In the genomic region with DNA sequence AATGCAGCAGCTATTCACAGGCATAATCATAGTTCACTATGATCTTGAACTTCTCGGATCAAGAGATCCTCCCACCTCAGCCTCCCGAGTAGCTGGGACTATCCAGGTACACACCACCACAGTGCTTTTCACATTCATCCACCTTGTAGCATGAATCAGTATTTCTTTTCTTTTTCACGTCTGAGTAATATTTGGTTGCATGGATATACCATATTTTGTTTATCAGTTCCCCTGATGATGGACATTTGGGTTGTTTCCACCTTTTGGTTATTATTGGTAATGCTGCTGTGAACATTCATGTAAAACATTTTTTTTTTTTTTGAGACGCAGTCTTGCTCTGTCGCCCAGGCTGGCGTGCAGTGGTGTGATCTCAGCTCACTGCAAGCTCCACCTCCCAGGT, we compare ENCODE assay signal across 3 cellular contexts.
A peak's percentile ranks its signal among the peaks of the same experiment; 100 is the strongest.
TF ChIP-seq lines count a peak whose summit lies in the region.

No MANE protein-coding gene starts in this region.

TF ChIP-seq in SK-N-SH treated with all-trans-retinoic acid at 6 μM for 48 hours, 23 proteins besides CTCF, POLR2A, EP300 and RAD21 (continued from another document):
- TF ChIP-seq ESRRG (CRISPR knock-in tag; IDR thresholded peaks at IDR 0.05) (no peak), ARNTL (CRISPR knock-in tag; IDR thresholded peaks at IDR 0.05; ENCODE audit: borderline replicate concordance, low read depth) (no peak)

TF ChIP-seq in SK-N-SH, 30 proteins besides CTCF, POLR2A, EP300 and RAD21:
- TF ChIP-seq REST (IDR thresholded peaks at IDR 0.05; ENCODE audit: low read depth, low read length): no peak
- TF ChIP-seq SMC3 (IDR thresholded peaks at IDR 0.05; ENCODE audit: low read depth, low read length): no peak
- no peak for TF ChIP-seq MAX (IDR thresholded peaks at IDR 0.05; ENCODE audit: low read depth)
- no peak for TF ChIP-seq SIN3A (IDR thresholded peaks at IDR 0.05; ENCODE audit: borderline replicate concordance, low read depth, low read length)
- TF ChIP-seq FOSL2 (IDR thresholded peaks at IDR 0.05; ENCODE audit: borderline replicate concordance, low read depth): no peak
- TF ChIP-seq IRF3 (IDR thresholded peaks at IDR 0.05; ENCODE audit: low read depth, low read length): no peak
- no peak for TF ChIP-seq PBX3 (IDR thresholded peaks at IDR 0.05)
- no peak for TF ChIP-seq RCOR1 (IDR thresholded peaks at IDR 0.05; ENCODE audit: low read length)
- no peak for TF ChIP-seq MXI1 (IDR thresholded peaks at IDR 0.05; ENCODE audit: low read depth, low read length)
- TF ChIP-seq NFIC (IDR thresholded peaks at IDR 0.05; ENCODE audit: borderline replicate concordance): no peak
- TF ChIP-seq NRF1 (IDR thresholded peaks at IDR 0.05; ENCODE audit: low read depth, low read length): no peak
- no peak for TF ChIP-seq RXRA (IDR thresholded peaks at IDR 0.05; ENCODE audit: borderline replicate concordance, low read depth)
- TF ChIP-seq TCF12 (IDR thresholded peaks at IDR 0.05): no peak
- TF ChIP-seq GABPA (IDR thresholded peaks at IDR 0.05; ENCODE audit: low read depth): no peak
- TF ChIP-seq TAF1 (IDR thresholded peaks at IDR 0.05; ENCODE audit: borderline replicate concordance, low read depth, low read length): no peak
- no peak for TF ChIP-seq GATA2 (CRISPR knock-in tag; IDR thresholded peaks at IDR 0.05)
- no peak for TF ChIP-seq EZH2phosphoT487 (IDR thresholded peaks at IDR 0.05; ENCODE audit: borderline replicate concordance, low read depth)
TF ChIP-seq in SK-N-SH: peak in this region for 0.

TF ChIP-seq in HEK293, 187 proteins besides CTCF, POLR2A, EP300 and RAD21 (continued from another document):
- peak; percentile 47; the same call in 1 of the 2 replicates for TF ChIP-seq ZNF146 (tag by site-specific recombination; IDR thresholded peaks at IDR 0.05)
